In the genomic region with DNA sequence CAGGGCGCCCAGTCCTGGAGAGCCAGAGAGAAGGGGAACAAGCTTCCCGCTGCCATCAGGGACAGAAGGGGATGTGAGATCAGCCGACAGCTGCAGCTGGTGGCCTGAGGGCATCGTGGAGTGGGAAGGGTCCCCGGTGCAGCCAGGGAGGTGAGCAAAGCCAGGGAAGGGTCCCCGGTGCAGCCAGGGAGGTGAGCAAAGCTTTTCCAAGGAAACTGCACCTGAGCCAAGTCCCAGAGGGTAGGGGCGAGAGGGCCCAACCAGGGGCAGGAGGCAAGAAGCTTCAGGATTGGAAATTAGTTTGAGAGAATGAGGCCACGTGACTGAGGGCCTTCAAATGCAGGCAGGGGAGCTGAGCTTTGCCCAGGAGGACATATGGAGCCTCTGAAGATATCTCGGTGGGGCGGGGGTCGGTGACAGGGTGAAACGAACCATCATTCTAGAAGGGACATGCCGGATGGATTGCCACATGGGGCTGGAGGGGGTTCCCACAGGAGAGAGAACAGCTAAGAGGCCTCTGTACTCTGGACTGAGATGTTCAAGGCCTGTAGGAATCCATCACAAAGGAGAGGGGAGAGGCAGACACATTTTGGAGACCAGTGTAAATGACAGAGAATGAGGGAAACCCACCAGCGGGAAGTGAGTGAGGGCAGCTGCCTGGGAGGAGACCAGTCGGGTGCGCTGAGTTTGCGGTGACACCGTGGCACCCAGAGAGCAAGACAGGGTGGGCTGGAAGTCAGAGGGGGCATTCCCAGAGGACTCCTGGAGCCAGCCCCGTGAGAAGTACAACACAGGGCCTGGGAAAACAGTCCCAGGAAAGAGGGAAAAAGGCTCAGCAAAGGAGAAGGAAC, we compare ENCODE assay signal across 11 cellular contexts. TPM values are rescaled to one million over a fixed set of nuclear protein-coding genes. Genes with fewer than 3 reads are reported as not detected.
DNase-seq lines count a peak whose midpoint lies in the region; ATAC-seq and TF ChIP-seq lines count a peak whose summit lies in the region.
"Had no signal": no experiment of that assay in that cellular context is flagged by ENCODE, and none has a peak within 500 bp of the region (broad histone marks: within the 10 kb centered on the region; RNA-seq: fewer than 3 reads in every experiment).

No MANE protein-coding gene starts in this region.

- H3K14ac ChIP-seq in mesenchymal stem cell (ENCODE audit: low read length in 2 of 2), result no peak overlapping the region

- no peak overlapping the region for H3K4me2 ChIP-seq in mesenchymal stem cell (ENCODE audit: low read length, poor library complexity, severe bottlenecking)

- H3K27me3 Mint-ChIP-seq in stimulated activated naive CD8-positive, alpha-beta T cell treated with anti-CD3 and anti-CD28 coated beads, Interleukin-15, Interleukin-2, amounts not matched to agents 100 ng/mL and 50 ng/mL, for 24 hours, result peaks cover 12% of the 10 kb centered on the region
- peaks cover 21% of the 10 kb centered on the region for H3K27me3 Mint-ChIP-seq in activated CD8-positive, alpha-beta T cell treated with anti-CD3 and anti-CD28 coated beads for 36 hours

- peaks cover 4% of the 10 kb centered on the region for H3K36me3 Mint-ChIP-seq in stimulated activated naive CD8-positive, alpha-beta T cell treated with anti-CD3 and anti-CD28 coated beads, Interleukin-15, Interleukin-2, amounts not matched to agents 100 ng/mL and 50 ng/mL, for 24 hours (ENCODE audit: low read depth)
- H3K36me3 Mint-ChIP-seq in activated CD8-positive, alpha-beta T cell treated with anti-CD3 and anti-CD28 coated beads for 36 hours (ENCODE audit: low read depth), result no peaks in the 10 kb centered on the region

- peak overlapping the region; percentile 47 for H4K91ac ChIP-seq in mesenchymal stem cell (ENCODE audit: low read length)

- H2AFZ ChIP-seq in mesenchymal stem cell (ENCODE audit: low read depth, low read length), result no peak overlapping the region

- no peak overlapping the region for H3K9ac ChIP-seq in mesenchymal stem cell (ENCODE audit: low read length)

- peaks cover 11% of the 10 kb centered on the region for H3K4me1 Mint-ChIP-seq in stimulated activated naive CD8-positive, alpha-beta T cell treated with anti-CD3 and anti-CD28 coated beads, Interleukin-15, Interleukin-2, amounts not matched to agents 100 ng/mL and 50 ng/mL, for 24 hours (ENCODE audit: low read depth)
- peaks cover 9% of the 10 kb centered on the region for H3K4me1 Mint-ChIP-seq in activated CD8-positive, alpha-beta T cell treated with anti-CD3 and anti-CD28 coated beads for 36 hours (ENCODE audit: low read depth)

- intact Hi-C loops in activated CD8-positive, alpha-beta T cell treated with anti-CD3 and anti-CD28 coated beads for 36 hours (cut with micrococcal nuclease), result no loop called here

- H3K4ac ChIP-seq in mesenchymal stem cell (ENCODE audit: low read depth in 1 of 2, low read length in 2 of 2), result no peak overlapping the region

- no peak overlapping the region for H3K4me3 ChIP-seq in mesenchymal stem cell (ENCODE audit: insufficient read depth in 1 of 2, low read depth in 1 of 2, low read length in 2 of 2)
- H3K4me3 ChIP-seq in upper lobe of left lung, result no peak overlapping the region
- H3K4me3 ChIP-seq: smooth muscle cell had no signal

- H3K4me3 Mint-ChIP-seq in stimulated activated naive CD8-positive, alpha-beta T cell treated with anti-CD3 and anti-CD28 coated beads, Interleukin-15, Interleukin-2, amounts not matched to agents 100 ng/mL and 50 ng/mL, for 24 hours, result peak overlapping the region; percentile 65
- peak overlapping the region; percentile 55 for H3K4me3 Mint-ChIP-seq in activated CD8-positive, alpha-beta T cell treated with anti-CD3 and anti-CD28 coated beads for 36 hours

- H2BK5ac ChIP-seq in mesenchymal stem cell (ENCODE audit: low read depth, low read length, poor library complexity, severe bottlenecking), result no peak overlapping the region

- no peak overlapping the region for H3K27ac Mint-ChIP-seq in stimulated activated naive CD8-positive, alpha-beta T cell treated with anti-CD3 and anti-CD28 coated beads, Interleukin-15, Interleukin-2, amounts not matched to agents 100 ng/mL and 50 ng/mL, for 24 hours
- H3K27ac Mint-ChIP-seq in activated CD8-positive, alpha-beta T cell treated with anti-CD3 and anti-CD28 coated beads for 36 hours, result no peak overlapping the region

- H3K36me3 ChIP-seq in mesenchymal stem cell (ENCODE audit: control insufficient read depth in 1 of 2, insufficient read depth in 2 of 2, low read depth in 1 of 2, low read length in 2 of 2) (peaks cover 0 to 6% of the 10 kb centered on the region in 2 experiments), upper lobe of left lung (no peaks in the 10 kb centered on the region)

- H3K9me3 ChIP-seq in mesenchymal stem cell (ENCODE audit: control insufficient read depth, low read length) (peaks cover 10% of the 10 kb centered on the region), upper lobe of left lung (no peaks in the 10 kb centered on the region)

- H3K27ac ChIP-seq in mesenchymal stem cell (ENCODE audit: low read length, poor library complexity, severe bottlenecking) (no peak overlapping the region), upper lobe of left lung (peak overlapping the region; percentile 77 to 92 (median 86))

- 76% methylated on average over 19 of the region's 19 CpGs for WGBS in mesenchymal stem cell
- WGBS in upper lobe of left lung, 2 donors, result 84 to 85% methylated on average over 19 of the region's 19 CpGs

- H4K8ac ChIP-seq in mesenchymal stem cell (ENCODE audit: low read length), result peak overlapping the region; percentile 55

- H3K9me3 Mint-ChIP-seq in stimulated activated naive CD8-positive, alpha-beta T cell treated with anti-CD3 and anti-CD28 coated beads, Interleukin-15, Interleukin-2, amounts not matched to agents 100 ng/mL and 50 ng/mL, for 24 hours, result no peaks in the 10 kb centered on the region
- H3K9me3 Mint-ChIP-seq in activated CD8-positive, alpha-beta T cell treated with anti-CD3 and anti-CD28 coated beads for 36 hours, result peaks cover 3% of the 10 kb centered on the region

- no peak for ATAC-seq in stimulated activated naive CD8-positive, alpha-beta T cell treated with anti-CD3 and anti-CD28 coated beads, Interleukin-15, Interleukin-2, amounts not matched to agents 100 U/mL and 50 U/mL, for 24 hours
- no peak for ATAC-seq in activated CD8-positive, alpha-beta T cell treated with anti-CD3 and anti-CD28 coated beads for 36 hours
- ATAC-seq in upper lobe of left lung (ENCODE audit: low FRiP score in 2 of 2) (no peak), GM18870 (IDR thresholded peaks at IDR 0.05; ENCODE audit: unreplicated experiment) (no peak), HG02884 (IDR thresholded peaks at IDR 0.05; ENCODE audit: unreplicated experiment) (no peak)

- H3K18ac ChIP-seq in mesenchymal stem cell (ENCODE audit: low read depth in 1 of 2, low read length in 2 of 2), result peak overlapping the region in 1 of 2 experiments; percentile 58

- H3K79me1 ChIP-seq in mesenchymal stem cell (replicated peaks; ENCODE audit: low read length, poor library complexity, severe bottlenecking), result peaks cover 4% of the 10 kb centered on the region

- CTCF ChIA-PET in activated CD8-positive, alpha-beta T cell treated with anti-CD3 and anti-CD28 coated beads for 36 hours (lab: Charles Lee), result interaction anchor here (0.9 to 1.3 kb wide), 2 partner anchors 12 to 71 kb away, joined by 3 read pairs; no protein-coding TSS in a partner anchor

- TF ChIP-seq POLR2A in upper lobe of left lung (IDR thresholded peaks at IDR 0.05), result no peak

- no peak overlapping the region for H3K23ac ChIP-seq in mesenchymal stem cell (ENCODE audit: low read length in 2 of 2)

- POLR2A ChIA-PET in activated CD8-positive, alpha-beta T cell treated with anti-CD3 and anti-CD28 coated beads for 36 hours (lab: Charles Lee), result interaction anchor here (0.6 kb wide), 1 partner anchor 9 kb away, joined by 3 read pairs; no protein-coding TSS in a partner anchor

- H3K27me3 ChIP-seq in mesenchymal stem cell (ENCODE audit: control insufficient read depth in 1 of 2, insufficient read depth in 1 of 2, low read length in 2 of 2) (peaks cover 0 to 50% of the 10 kb centered on the region in 2 experiments), upper lobe of left lung (peaks cover 0 to 4% (median 0%) of the 10 kb centered on the region in 4 donors)

- H2BK12ac ChIP-seq in mesenchymal stem cell (ENCODE audit: low read length in 2 of 2), result peak overlapping the region in 1 of 2 experiments; percentile 34

- peaks cover 35% of the 10 kb centered on the region for H3K4me1 ChIP-seq in mesenchymal stem cell (ENCODE audit: control insufficient read depth, insufficient read depth, low read depth, low read length)
- H3K4me1 ChIP-seq in upper lobe of left lung, result peaks cover 9 to 19% (median 18%) of the 10 kb centered on the region in 4 donors

- H2AK5ac ChIP-seq in mesenchymal stem cell (ENCODE audit: low read length, severe bottlenecking), result peak overlapping the region; percentile 38

- TF ChIP-seq EP300 in upper lobe of left lung (IDR thresholded peaks at IDR 0.05), result no peak

- no peak for DNase-seq in stimulated activated naive CD8-positive, alpha-beta T cell treated with anti-CD3 and anti-CD28 coated beads, Interleukin-15, Interleukin-2, amounts not matched to agents 100 U/mL and 50 U/mL, for 24 hours
- no peak for DNase-seq in activated CD8-positive, alpha-beta T cell treated with anti-CD3 and anti-CD28 coated beads for 36 hours
- no peak for DNase-seq in mesenchymal stem cell
- DNase-seq in upper lobe of left lung, result no peak
- DNase-seq in SKM-1 (lab: John Stamatoyannopoulos, UW; ENCODE audit: unreplicated experiment), result no peak
- DNase-seq: activated CD4-positive, alpha-beta T cell treated with anti-CD3 and anti-CD28 coated beads, Interleukin-2, amount 50 U/mL, for 1 hour; NCI-H446 had no signal

- no peak for TF ChIP-seq CTCF in activated CD8-positive, alpha-beta T cell treated with anti-CD3 and anti-CD28 coated beads for 36 hours (IDR thresholded peaks at IDR 0.05)
- no peak for TF ChIP-seq CTCF in upper lobe of left lung (IDR thresholded peaks at IDR 0.05)

- no peak overlapping the region for H2BK120ac ChIP-seq in mesenchymal stem cell (ENCODE audit: low read depth, low read length)

- no peak overlapping the region for H2BK15ac ChIP-seq in mesenchymal stem cell (ENCODE audit: low read depth, poor library complexity, severe bottlenecking)

RNA-seq across cellular contexts. Expression of gene RPH3AL, which starts 31.4 kb away (rescaled TPM):
- total RNA-seq in activated CD8-positive, alpha-beta T cell treated with anti-CD3 and anti-CD28 coated beads for 36 hours, result 1 to 10 TPM in 1 of 2 experiments, under 1 TPM in 1; 0.72 to 1.1 TPM
- 4.0 TPM for polyA plus RNA-seq in mesenchymal stem cell (2013, experiment 1 of 2)
- 3.6 TPM for polyA plus RNA-seq in mesenchymal stem cell (2013, experiment 2 of 2)
- total RNA-seq in upper lobe of left lung, result 10 to 100 TPM; 33.6 to 93.2 (median 54.3) TPM

Comparison
In these comparisons a context has a peak if more than half of its experiments do, and no peak if none do; other contexts are left out.
1. RNA of gene RPH3AL, which starts 31.4 kb away (total RNA-seq): 33.6 to 93.2 TPM in upper lobe of left lung; 0.72 to 1.1 TPM in activated CD8-positive, alpha-beta T cell treated with anti-CD3 and anti-CD28 coated beads for 36 hours; every median in the first group is over 10 times any median in the second.